1 cellular context compared by ENCODE assay signal in the genomic region with DNA sequence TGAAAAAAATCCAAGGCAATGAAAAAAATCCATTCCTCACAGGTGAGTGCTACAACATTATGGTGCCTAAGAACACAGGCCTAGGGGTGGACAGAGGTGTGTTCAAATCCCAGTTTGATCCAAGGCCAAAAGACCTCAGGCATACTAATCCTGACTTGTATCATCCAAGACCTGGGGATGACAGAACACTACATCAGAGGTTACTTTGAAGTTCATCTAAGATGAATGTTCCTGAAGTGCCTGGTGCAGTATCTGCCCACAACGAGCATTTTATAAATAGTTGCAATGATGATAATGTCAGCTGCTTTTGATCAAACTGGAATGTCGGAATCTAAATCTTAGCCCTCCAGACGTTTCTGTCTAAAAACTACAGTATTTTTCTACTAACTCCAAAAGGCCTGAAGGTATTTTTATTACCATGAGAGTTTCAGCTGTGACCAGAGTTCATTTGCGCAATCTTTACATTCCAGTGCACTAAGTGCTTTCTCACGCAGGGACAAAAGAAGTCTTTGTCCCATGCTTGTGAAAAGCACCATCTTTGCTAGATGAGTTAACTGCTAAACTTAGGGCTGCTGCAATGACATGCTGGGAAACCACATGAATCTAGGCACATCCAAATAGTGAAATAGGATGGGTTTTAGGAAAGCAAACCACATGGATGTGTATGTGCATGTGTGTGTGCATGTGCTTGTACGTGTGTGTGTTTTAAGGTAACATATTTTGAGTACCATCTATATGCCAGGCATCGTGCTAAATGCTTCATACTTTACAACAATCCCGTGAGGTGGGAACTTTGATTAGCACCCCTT.
TF ChIP-seq lines count a peak whose summit lies in the region.

No MANE protein-coding gene starts in this region.

TF ChIP-seq in HCT116, 20 proteins besides CTCF, POLR2A, EP300 and RAD21 (continued from another document):
- TF ChIP-seq, protein P1, sequence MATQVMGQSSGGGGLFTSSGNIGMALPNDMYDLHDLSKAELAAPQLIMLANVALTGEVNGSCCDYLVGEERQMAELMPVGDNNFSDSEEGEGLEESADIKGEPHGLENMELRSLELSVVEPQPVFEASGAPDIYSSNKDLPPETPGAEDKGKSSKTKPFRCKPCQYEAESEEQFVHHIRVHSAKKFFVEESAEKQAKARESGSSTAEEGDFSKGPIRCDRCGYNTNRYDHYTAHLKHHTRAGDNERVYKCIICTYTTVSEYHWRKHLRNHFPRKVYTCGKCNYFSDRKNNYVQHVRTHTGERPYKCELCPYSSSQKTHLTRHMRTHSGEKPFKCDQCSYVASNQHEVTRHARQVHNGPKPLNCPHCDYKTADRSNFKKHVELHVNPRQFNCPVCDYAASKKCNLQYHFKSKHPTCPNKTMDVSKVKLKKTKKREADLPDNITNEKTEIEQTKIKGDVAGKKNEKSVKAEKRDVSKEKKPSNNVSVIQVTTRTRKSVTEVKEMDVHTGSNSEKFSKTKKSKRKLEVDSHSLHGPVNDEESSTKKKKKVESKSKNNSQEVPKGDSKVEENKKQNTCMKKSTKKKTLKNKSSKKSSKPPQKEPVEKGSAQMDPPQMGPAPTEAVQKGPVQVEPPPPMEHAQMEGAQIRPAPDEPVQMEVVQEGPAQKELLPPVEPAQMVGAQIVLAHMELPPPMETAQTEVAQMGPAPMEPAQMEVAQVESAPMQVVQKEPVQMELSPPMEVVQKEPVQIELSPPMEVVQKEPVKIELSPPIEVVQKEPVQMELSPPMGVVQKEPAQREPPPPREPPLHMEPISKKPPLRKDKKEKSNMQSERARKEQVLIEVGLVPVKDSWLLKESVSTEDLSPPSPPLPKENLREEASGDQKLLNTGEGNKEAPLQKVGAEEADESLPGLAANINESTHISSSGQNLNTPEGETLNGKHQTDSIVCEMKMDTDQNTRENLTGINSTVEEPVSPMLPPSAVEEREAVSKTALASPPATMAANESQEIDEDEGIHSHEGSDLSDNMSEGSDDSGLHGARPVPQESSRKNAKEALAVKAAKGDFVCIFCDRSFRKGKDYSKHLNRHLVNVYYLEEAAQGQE (IDR thresholded peaks at IDR 0.05; ENCODE audit: low read depth): no peak
- no peak for TF ChIP-seq ZNF274 (IDR thresholded peaks at IDR 0.05; ENCODE audit: low read depth, low read length)
- TF ChIP-seq, protein P2, sequence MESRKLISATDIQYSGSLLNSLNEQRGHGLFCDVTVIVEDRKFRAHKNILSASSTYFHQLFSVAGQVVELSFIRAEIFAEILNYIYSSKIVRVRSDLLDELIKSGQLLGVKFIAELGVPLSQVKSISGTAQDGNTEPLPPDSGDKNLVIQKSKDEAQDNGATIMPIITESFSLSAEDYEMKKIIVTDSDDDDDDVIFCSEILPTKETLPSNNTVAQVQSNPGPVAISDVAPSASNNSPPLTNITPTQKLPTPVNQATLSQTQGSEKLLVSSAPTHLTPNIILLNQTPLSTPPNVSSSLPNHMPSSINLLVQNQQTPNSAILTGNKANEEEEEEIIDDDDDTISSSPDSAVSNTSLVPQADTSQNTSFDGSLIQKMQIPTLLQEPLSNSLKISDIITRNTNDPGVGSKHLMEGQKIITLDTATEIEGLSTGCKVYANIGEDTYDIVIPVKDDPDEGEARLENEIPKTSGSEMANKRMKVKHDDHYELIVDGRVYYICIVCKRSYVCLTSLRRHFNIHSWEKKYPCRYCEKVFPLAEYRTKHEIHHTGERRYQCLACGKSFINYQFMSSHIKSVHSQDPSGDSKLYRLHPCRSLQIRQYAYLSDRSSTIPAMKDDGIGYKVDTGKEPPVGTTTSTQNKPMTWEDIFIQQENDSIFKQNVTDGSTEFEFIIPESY (IDR thresholded peaks at IDR 0.05; ENCODE audit: extremely low read depth, insufficient replicate concordance, low read length): no peak
- no peak for TF ChIP-seq ZFX (IDR thresholded peaks at IDR 0.05)
- 0 out of 2 replicates have a peak, but pooled peaks have one; percentile 17 for TF ChIP-seq FOSL1 (IDR thresholded peaks at IDR 0.05; ENCODE audit: low read depth)
- peak; percentile 65 for TF ChIP-seq SP1 (IDR thresholded peaks at IDR 0.05; ENCODE audit: low read depth)
- TF ChIP-seq SRF (IDR thresholded peaks at IDR 0.05; ENCODE audit: low read depth): no peak
- no peak for TF ChIP-seq EZH2 (IDR thresholded peaks at IDR 0.05)
- TF ChIP-seq CBX3 (IDR thresholded peaks at IDR 0.05; ENCODE audit: low read depth): no peak
